8 cellular contexts compared by ENCODE assay signal in genomic region chr19:7920520-7921301, GRCh38. TPM values are rescaled to one million over a fixed set of nuclear protein-coding genes. Genes with fewer than 3 reads are reported as not detected.
DNase-seq lines count a peak whose midpoint lies in the region; ATAC-seq and FAIRE-seq lines count a peak whose summit lies in the region.

No MANE protein-coding gene starts in this region.

- DNase-seq in DMS153 (lab: John Stamatoyannopoulos, UW) = peak; percentile 95
- DNase-seq in RCC 7860 (ENCODE audit: low spot score) = peak; percentile 90
- DNase-seq in activated T-helper 1 cell treated with anti-CD3 and anti-CD28 coated beads, Interleukin-12 subunit alpha, Interleukin-12 subunit beta, Interleukin-2, Interleukin-4 antibody, amounts not matched to agents 30 ng/mL and 10 ng/mL and 1 ng/mL, durations not matched to agents 14 hours and 24 hours and 36 hours (ENCODE audit: low spot score) = peak; percentile 92
- DNase-seq in fibroblast of gingiva (ENCODE audit: low read depth) = peak; percentile 98
- peak in 9 of 10 donors; percentile 95 to 100 (median 99) for DNase-seq in naive thymus-derived CD8-positive, alpha-beta T cell

- H3K9me3 Mint-ChIP-seq in activated T-helper 1 cell treated with anti-CD3 and anti-CD28 coated beads, Interleukin-12 subunit alpha, Interleukin-12 subunit beta, Interleukin-2, Interleukin-4 antibody, amounts not matched to agents 30 ng/mL and 10 ng/mL and 1 ng/mL, durations not matched to agents 14 hours and 24 hours and 36 hours = no peaks in the 10 kb centered on the region
- peaks cover 0 to 2% (median 0%) of the 10 kb centered on the region in 9 donors for H3K9me3 Mint-ChIP-seq in naive thymus-derived CD8-positive, alpha-beta T cell
- no peaks in the 10 kb centered on the region for H3K9me3 Mint-ChIP-seq in stimulated activated memory B cell treated with anti-CD40 and anti-IgM and Interleukin-4, amounts not matched to agents 10 μg/mL and 1 μg/mL and 100 μg/mL, for 72 hours

- intact Hi-C loops in activated T-helper 1 cell treated with anti-CD3 and anti-CD28 coated beads, Interleukin-12 subunit alpha, Interleukin-12 subunit beta, Interleukin-2, Interleukin-4 antibody, amounts not matched to agents 30 ng/mL and 10 ng/mL and 1 ng/mL, durations not matched to agents 14 hours and 24 hours and 36 hours (cut with micrococcal nuclease) = loop anchor here (1.0 to 2.0 kb wide), 8 partner anchors 17 to 724 kb away; partner anchors contain the start of genes MAP2K7, STXBP2 and TIMM44

- POLR2A ChIA-PET in naive thymus-derived CD8-positive, alpha-beta T cell (lab: Charles Lee) = interaction anchor here (0.6 to 7.5 kb wide), 21 partner anchors 9 to 572 kb away, joined by 3 to 69 read pairs (median 4); partner anchors contain the start of genes ARHGEF18, ELAVL1, MAP2K7 and NDUFA7

- H3K4me1 Mint-ChIP-seq in activated T-helper 1 cell treated with anti-CD3 and anti-CD28 coated beads, Interleukin-12 subunit alpha, Interleukin-12 subunit beta, Interleukin-2, Interleukin-4 antibody, amounts not matched to agents 30 ng/mL and 10 ng/mL and 1 ng/mL, durations not matched to agents 14 hours and 24 hours and 36 hours (ENCODE audit: low read depth) = peaks cover 22% of the 10 kb centered on the region
- H3K4me1 Mint-ChIP-seq in naive thymus-derived CD8-positive, alpha-beta T cell = peaks cover 21 to 46% (median 44%) of the 10 kb centered on the region in 4 donors
- peaks cover 58% of the 10 kb centered on the region for H3K4me1 Mint-ChIP-seq in stimulated activated memory B cell treated with anti-CD40 and anti-IgM and Interleukin-4, amounts not matched to agents 10 μg/mL and 1 μg/mL and 100 μg/mL, for 72 hours

- H3K36me3 Mint-ChIP-seq in activated T-helper 1 cell treated with anti-CD3 and anti-CD28 coated beads, Interleukin-12 subunit alpha, Interleukin-12 subunit beta, Interleukin-2, Interleukin-4 antibody, amounts not matched to agents 30 ng/mL and 10 ng/mL and 1 ng/mL, durations not matched to agents 14 hours and 24 hours and 36 hours (ENCODE audit: low read depth) = peaks cover 2% of the 10 kb centered on the region
- peaks cover 0 to 14% (median 0%) of the 10 kb centered on the region in 3 donors for H3K36me3 Mint-ChIP-seq in naive thymus-derived CD8-positive, alpha-beta T cell
- H3K36me3 Mint-ChIP-seq in stimulated activated memory B cell treated with anti-CD40 and anti-IgM and Interleukin-4, amounts not matched to agents 10 μg/mL and 1 μg/mL and 100 μg/mL, for 72 hours = peaks cover 15% of the 10 kb centered on the region

- peak overlapping the region; percentile 70 for H3K27ac ChIP-seq in KOPT-K1 (ENCODE audit: low read depth, low read length, poor library complexity, severe bottlenecking)

- peaks cover 12% of the 10 kb centered on the region for H3K27me3 Mint-ChIP-seq in activated T-helper 1 cell treated with anti-CD3 and anti-CD28 coated beads, Interleukin-12 subunit alpha, Interleukin-12 subunit beta, Interleukin-2, Interleukin-4 antibody, amounts not matched to agents 30 ng/mL and 10 ng/mL and 1 ng/mL, durations not matched to agents 14 hours and 24 hours and 36 hours (ENCODE audit: insufficient read depth)
- peaks cover 7 to 27% (median 15%) of the 10 kb centered on the region in 5 donors for H3K27me3 Mint-ChIP-seq in naive thymus-derived CD8-positive, alpha-beta T cell
- H3K27me3 Mint-ChIP-seq in stimulated activated memory B cell treated with anti-CD40 and anti-IgM and Interleukin-4, amounts not matched to agents 10 μg/mL and 1 μg/mL and 100 μg/mL, for 72 hours = peaks cover 26% of the 10 kb centered on the region

- peak overlapping the region; percentile 86 for H3K4me3 Mint-ChIP-seq in activated T-helper 1 cell treated with anti-CD3 and anti-CD28 coated beads, Interleukin-12 subunit alpha, Interleukin-12 subunit beta, Interleukin-2, Interleukin-4 antibody, amounts not matched to agents 30 ng/mL and 10 ng/mL and 1 ng/mL, durations not matched to agents 14 hours and 24 hours and 36 hours
- H3K4me3 Mint-ChIP-seq in naive thymus-derived CD8-positive, alpha-beta T cell = peak overlapping the region; percentile 84 to 95 (median 92)
- H3K4me3 Mint-ChIP-seq in stimulated activated memory B cell treated with anti-CD40 and anti-IgM and Interleukin-4, amounts not matched to agents 10 μg/mL and 1 μg/mL and 100 μg/mL, for 72 hours = peak overlapping the region; percentile 87

- peak; percentile 27 for ATAC-seq in GM21619 (IDR thresholded peaks at IDR 0.05; ENCODE audit: unreplicated experiment)
- peak; percentile 50 to 61 for ATAC-seq in naive thymus-derived CD8-positive, alpha-beta T cell
- peak; percentile 84 for ATAC-seq in stimulated activated memory B cell treated with anti-CD40 and anti-IgM and Interleukin-4, amounts not matched to agents 10 μg/mL and 1 μg/mL and 100 μg/mL, for 72 hours

- FAIRE-seq in RCC 7860 (lab: Jason Lieb, UNC) = no peak

- H3K9me3 ChIP-seq in KOPT-K1 (ENCODE audit: insufficient read depth, low read length, poor library complexity, severe bottlenecking) = no peaks in the 10 kb centered on the region

- peak overlapping the region; percentile 93 for H3K27ac Mint-ChIP-seq in activated T-helper 1 cell treated with anti-CD3 and anti-CD28 coated beads, Interleukin-12 subunit alpha, Interleukin-12 subunit beta, Interleukin-2, Interleukin-4 antibody, amounts not matched to agents 30 ng/mL and 10 ng/mL and 1 ng/mL, durations not matched to agents 14 hours and 24 hours and 36 hours
- H3K27ac Mint-ChIP-seq in naive thymus-derived CD8-positive, alpha-beta T cell = peak overlapping the region; percentile 41 to 97 (median 92)
- peak overlapping the region; percentile 69 for H3K27ac Mint-ChIP-seq in stimulated activated memory B cell treated with anti-CD40 and anti-IgM and Interleukin-4, amounts not matched to agents 10 μg/mL and 1 μg/mL and 100 μg/mL, for 72 hours

- H3K36me3 ChIP-seq in KOPT-K1 (ENCODE audit: insufficient read depth, low read length) = peaks cover 18% of the 10 kb centered on the region; the same call in 1 of the 2 replicates

RNA-seq across cellular contexts. Expression of gene SNAPC2, which starts 0.6 kb away (rescaled TPM):
- 21.3 and 22.4 TPM in 2 replicates for total RNA-seq in activated T-helper 1 cell treated with anti-CD3 and anti-CD28 coated beads, Interleukin-12 subunit alpha, Interleukin-12 subunit beta, Interleukin-2, Interleukin-4 antibody, amounts not matched to agents 30 ng/mL and 10 ng/mL and 1 ng/mL, durations not matched to agents 14 hours and 24 hours and 36 hours
- 10 to 100 TPM; 14.3 to 14.8 TPM for total RNA-seq in naive thymus-derived CD8-positive, alpha-beta T cell
- polyA plus RNA-seq in naive thymus-derived CD8-positive, alpha-beta T cell = 10 to 100 TPM; 11.4 to 19.9 (median 12.8) TPM

RNA-seq across cellular contexts. Expression of gene CTXN1, which starts 5.2 kb away (rescaled TPM):
- 1.9 and 2.6 TPM in 2 replicates for total RNA-seq in activated T-helper 1 cell treated with anti-CD3 and anti-CD28 coated beads, Interleukin-12 subunit alpha, Interleukin-12 subunit beta, Interleukin-2, Interleukin-4 antibody, amounts not matched to agents 30 ng/mL and 10 ng/mL and 1 ng/mL, durations not matched to agents 14 hours and 24 hours and 36 hours
- total RNA-seq in naive thymus-derived CD8-positive, alpha-beta T cell = not detected
- not detected for polyA plus RNA-seq in naive thymus-derived CD8-positive, alpha-beta T cell

RNA-seq across cellular contexts. Expression of gene TGFBR3L, which starts 6.1 kb away (rescaled TPM):
- 6.9 and 7.5 TPM in 2 replicates for total RNA-seq in activated T-helper 1 cell treated with anti-CD3 and anti-CD28 coated beads, Interleukin-12 subunit alpha, Interleukin-12 subunit beta, Interleukin-2, Interleukin-4 antibody, amounts not matched to agents 30 ng/mL and 10 ng/mL and 1 ng/mL, durations not matched to agents 14 hours and 24 hours and 36 hours
- total RNA-seq in naive thymus-derived CD8-positive, alpha-beta T cell = under 1 TPM; 0.41 to 0.57 TPM
- under 1 TPM in 1 of 3 donors, not detected in 2; 0.60 TPM for polyA plus RNA-seq in naive thymus-derived CD8-positive, alpha-beta T cell

RNA-seq across cellular contexts. Expression of gene MAP2K7, which starts 17.0 kb away (rescaled TPM):
- 47.6 and 51.9 TPM in 2 replicates for total RNA-seq in activated T-helper 1 cell treated with anti-CD3 and anti-CD28 coated beads, Interleukin-12 subunit alpha, Interleukin-12 subunit beta, Interleukin-2, Interleukin-4 antibody, amounts not matched to agents 30 ng/mL and 10 ng/mL and 1 ng/mL, durations not matched to agents 14 hours and 24 hours and 36 hours
- total RNA-seq in naive thymus-derived CD8-positive, alpha-beta T cell = 10 to 100 TPM; 85.7 to 86.9 TPM
- polyA plus RNA-seq in naive thymus-derived CD8-positive, alpha-beta T cell = 1 to 10 TPM; 1.8 to 5.1 (median 2.3) TPM

RNA-seq across cellular contexts. Expression of gene TIMM44, which starts 22.8 kb away (rescaled TPM):
- total RNA-seq in activated T-helper 1 cell treated with anti-CD3 and anti-CD28 coated beads, Interleukin-12 subunit alpha, Interleukin-12 subunit beta, Interleukin-2, Interleukin-4 antibody, amounts not matched to agents 30 ng/mL and 10 ng/mL and 1 ng/mL, durations not matched to agents 14 hours and 24 hours and 36 hours = 114 and 120 TPM in 2 replicates
- total RNA-seq in naive thymus-derived CD8-positive, alpha-beta T cell = 10 to 100 TPM; 83.1 to 86.9 TPM
- 10 to 100 TPM in 2 of 3 donors, 1 to 10 TPM in 1; 9.9 to 19.7 (median 15.3) TPM for polyA plus RNA-seq in naive thymus-derived CD8-positive, alpha-beta T cell

Comparison
In these comparisons a context has a peak if more than half of its experiments do, and no peak if none do; other contexts are left out.
1. Peak in every context shown above with its lines: DNase-seq, ATAC-seq and H3K27ac ChIP-seq.
2. ATAC-seq: peak in every context shown above with its lines; median percentile 84 in stimulated activated memory B cell treated with anti-CD40 and anti-IgM and Interleukin-4, amounts not matched to agents 10 μg/mL and 1 μg/mL and 100 μg/mL, for 72 hours; 56 in naive thymus-derived CD8-positive, alpha-beta T cell; 27 in GM21619.